In genomic region chr9:35731415-35732184, GRCh38 we compare ENCODE assay signal across 1 cellular context.
TF ChIP-seq lines count a peak whose summit lies in the region.

No MANE protein-coding gene starts in this region.

TF ChIP-seq in K562, 482 proteins besides CTCF, POLR2A, EP300 and RAD21 (continued from another document and continues in another):
- TF ChIP-seq ATF2 (CRISPR knock-in tag; IDR thresholded peaks at IDR 0.05) (no peak), TCF3 (CRISPR knock-in tag; IDR thresholded peaks at IDR 0.05) (peak; percentile 40), IRF2 (CRISPR knock-in tag; IDR thresholded peaks at IDR 0.05) (no peak), BACH1 (tag; IDR thresholded peaks at IDR 0.05) (no peak), PCBP1 (IDR thresholded peaks at IDR 0.05; ENCODE audit: low read depth, low read length, poor library complexity, severe bottlenecking) (no peak), THAP7 (CRISPR knock-in tag; IDR thresholded peaks at IDR 0.05) (no peak), NEUROD1 (IDR thresholded peaks at IDR 0.05; ENCODE audit: borderline replicate concordance, low read depth, low read length, partially characterized antibody) (no peak), RBM25 (IDR thresholded peaks at IDR 0.05; ENCODE audit: low read depth, low read length, severe bottlenecking) (no peak), PHB (CRISPR knock-in tag; IDR thresholded peaks at IDR 0.05) (no peak), KLF10 (CRISPR knock-in tag; IDR thresholded peaks at IDR 0.05) (no peak), GMEB1 (CRISPR knock-in tag; IDR thresholded peaks at IDR 0.05) (no peak), SIRT6 (IDR thresholded peaks at IDR 0.05; ENCODE audit: low read depth, low read length) (no peak), CC2D1A (IDR thresholded peaks at IDR 0.05) (no peak), NCOR1 (IDR thresholded peaks at IDR 0.05) (peak; percentile 75), ESRRA (IDR thresholded peaks at IDR 0.05; ENCODE audit: borderline replicate concordance, low read depth) (no peak), RFX7 (CRISPR knock-in tag; IDR thresholded peaks at IDR 0.05) (no peak), ELK3 (CRISPR knock-in tag; IDR thresholded peaks at IDR 0.05) (no peak), SIX5 (IDR thresholded peaks at IDR 0.05; ENCODE audit: borderline replicate concordance in 1 of 2, insufficient read depth in 1 of 2, low read depth in 1 of 2, low read length in 2 of 2) (no peak), TEAD4 (IDR thresholded peaks at IDR 0.05; ENCODE audit: low read length) (peak; percentile 37; the same call in 1 of the 2 replicates), TEAD4 (CRISPR knock-in tag; IDR thresholded peaks at IDR 0.05; ENCODE audit: borderline replicate concordance) (no peak), TSC22D4 (tag; IDR thresholded peaks at IDR 0.05) (no peak), HDAC2 (IDR thresholded peaks at IDR 0.05) (peak; percentile 19; the same call in 1 of the 2 replicates), ZNF586 (CRISPR knock-in tag; conservative IDR thresholded peaks at IDR 0.05) (no peak), C11orf30 (IDR thresholded peaks at IDR 0.05; ENCODE audit: low read depth) (no peak), GTF2F1 (IDR thresholded peaks at IDR 0.05; ENCODE audit: low read depth, low read length) (no peak), FIP1L1 (IDR thresholded peaks at IDR 0.05; ENCODE audit: low read depth, low read length, poor library complexity, severe bottlenecking) (no peak), RFX5 (IDR thresholded peaks at IDR 0.05; ENCODE audit: low read depth, low read length) (no peak), SREBF2 (CRISPR knock-in tag; IDR thresholded peaks at IDR 0.05) (no peak), ZNF263 (CRISPR knock-in tag; IDR thresholded peaks at IDR 0.05; ENCODE audit: borderline replicate concordance) (no peak), FUS (optimal IDR thresholded peaks at IDR 0.05; ENCODE audit: low read depth, low read length) (no peak), ZFP36 (IDR thresholded peaks at IDR 0.05; ENCODE audit: low read depth, low read length, partially characterized antibody) (no peak), CTBP1 (IDR thresholded peaks at IDR 0.05; ENCODE audit: borderline replicate concordance) (no peak), MXI1 (IDR thresholded peaks at IDR 0.05; ENCODE audit: low read depth, low read length) (no peak), IFI16 (CRISPR knock-in tag; IDR thresholded peaks at IDR 0.05) (no peak), ZNF24 (IDR thresholded peaks at IDR 0.05) (no peak), NFRKB (IDR thresholded peaks at IDR 0.05; ENCODE audit: low read depth) (peak; percentile 56; the same call in 1 of the 2 replicates), FOXA1 (IDR thresholded peaks at IDR 0.05; ENCODE audit: borderline replicate concordance) (no peak), PTRF (tag; IDR thresholded peaks at IDR 0.05) (no peak), POLR2G (IDR thresholded peaks at IDR 0.05; ENCODE audit: low read depth, low read length) (no peak), PPARD (CRISPR knock-in tag; IDR thresholded peaks at IDR 0.05) (no peak), ZNF785 (CRISPR knock-in tag; IDR thresholded peaks at IDR 0.05) (no peak), NR0B1 (IDR thresholded peaks at IDR 0.05; ENCODE audit: partially characterized antibody) (no peak), NFATC3 (IDR thresholded peaks at IDR 0.05) (no peak), ZNF175 (CRISPR knock-in tag; IDR thresholded peaks at IDR 0.05; ENCODE audit: low read depth) (no peak), RUNX1 (IDR thresholded peaks at IDR 0.05; ENCODE audit: low read depth) (no peak), ZNF764 (CRISPR knock-in tag; IDR thresholded peaks at IDR 0.05; ENCODE audit: low read depth) (no peak), ZNF274 (IDR thresholded peaks at IDR 0.05; ENCODE audit: borderline replicate concordance, low read depth, low read length) (no peak)
- TF ChIP-seq, protein P1, sequence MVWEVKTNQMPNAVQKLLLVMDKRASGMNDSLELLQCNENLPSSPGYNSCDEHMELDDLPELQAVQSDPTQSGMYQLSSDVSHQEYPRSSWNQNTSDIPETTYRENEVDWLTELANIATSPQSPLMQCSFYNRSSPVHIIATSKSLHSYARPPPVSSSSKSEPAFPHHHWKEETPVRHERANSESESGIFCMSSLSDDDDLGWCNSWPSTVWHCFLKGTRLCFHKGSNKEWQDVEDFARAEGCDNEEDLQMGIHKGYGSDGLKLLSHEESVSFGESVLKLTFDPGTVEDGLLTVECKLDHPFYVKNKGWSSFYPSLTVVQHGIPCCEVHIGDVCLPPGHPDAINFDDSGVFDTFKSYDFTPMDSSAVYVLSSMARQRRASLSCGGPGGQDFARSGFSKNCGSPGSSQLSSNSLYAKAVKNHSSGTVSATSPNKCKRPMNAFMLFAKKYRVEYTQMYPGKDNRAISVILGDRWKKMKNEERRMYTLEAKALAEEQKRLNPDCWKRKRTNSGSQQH (CRISPR knock-in tag; IDR thresholded peaks at IDR 0.05): no peak
- TF ChIP-seq, protein P2, sequence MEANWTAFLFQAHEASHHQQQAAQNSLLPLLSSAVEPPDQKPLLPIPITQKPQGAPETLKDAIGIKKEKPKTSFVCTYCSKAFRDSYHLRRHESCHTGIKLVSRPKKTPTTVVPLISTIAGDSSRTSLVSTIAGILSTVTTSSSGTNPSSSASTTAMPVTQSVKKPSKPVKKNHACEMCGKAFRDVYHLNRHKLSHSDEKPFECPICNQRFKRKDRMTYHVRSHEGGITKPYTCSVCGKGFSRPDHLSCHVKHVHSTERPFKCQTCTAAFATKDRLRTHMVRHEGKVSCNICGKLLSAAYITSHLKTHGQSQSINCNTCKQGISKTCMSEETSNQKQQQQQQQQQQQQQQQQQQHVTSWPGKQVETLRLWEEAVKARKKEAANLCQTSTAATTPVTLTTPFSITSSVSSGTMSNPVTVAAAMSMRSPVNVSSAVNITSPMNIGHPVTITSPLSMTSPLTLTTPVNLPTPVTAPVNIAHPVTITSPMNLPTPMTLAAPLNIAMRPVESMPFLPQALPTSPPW (CRISPR knock-in tag; IDR thresholded peaks at IDR 0.05): no peak
- TF ChIP-seq, protein P3, sequence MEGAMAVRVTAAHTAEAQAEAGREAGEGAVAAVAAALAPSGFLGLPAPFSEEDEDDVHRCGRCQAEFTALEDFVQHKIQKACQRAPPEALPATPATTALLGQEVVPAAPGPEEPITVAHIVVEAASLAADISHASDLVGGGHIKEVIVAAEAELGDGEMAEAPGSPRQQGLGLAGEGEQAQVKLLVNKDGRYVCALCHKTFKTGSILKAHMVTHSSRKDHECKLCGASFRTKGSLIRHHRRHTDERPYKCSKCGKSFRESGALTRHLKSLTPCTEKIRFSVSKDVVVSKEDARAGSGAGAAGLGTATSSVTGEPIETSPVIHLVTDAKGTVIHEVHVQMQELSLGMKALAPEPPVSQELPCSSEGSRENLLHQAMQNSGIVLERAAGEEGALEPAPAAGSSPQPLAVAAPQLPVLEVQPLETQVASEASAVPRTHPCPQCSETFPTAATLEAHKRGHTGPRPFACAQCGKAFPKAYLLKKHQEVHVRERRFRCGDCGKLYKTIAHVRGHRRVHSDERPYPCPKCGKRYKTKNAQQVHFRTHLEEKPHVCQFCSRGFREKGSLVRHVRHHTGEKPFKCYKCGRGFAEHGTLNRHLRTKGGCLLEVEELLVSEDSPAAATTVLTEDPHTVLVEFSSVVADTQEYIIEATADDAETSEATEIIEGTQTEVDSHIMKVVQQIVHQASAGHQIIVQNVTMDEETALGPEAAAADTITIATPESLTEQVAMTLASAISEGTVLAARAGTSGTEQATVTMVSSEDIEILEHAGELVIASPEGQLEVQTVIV (CRISPR knock-in tag; IDR thresholded peaks at IDR 0.05; ENCODE audit: borderline replicate concordance): no peak
- TF ChIP-seq, protein P4, sequence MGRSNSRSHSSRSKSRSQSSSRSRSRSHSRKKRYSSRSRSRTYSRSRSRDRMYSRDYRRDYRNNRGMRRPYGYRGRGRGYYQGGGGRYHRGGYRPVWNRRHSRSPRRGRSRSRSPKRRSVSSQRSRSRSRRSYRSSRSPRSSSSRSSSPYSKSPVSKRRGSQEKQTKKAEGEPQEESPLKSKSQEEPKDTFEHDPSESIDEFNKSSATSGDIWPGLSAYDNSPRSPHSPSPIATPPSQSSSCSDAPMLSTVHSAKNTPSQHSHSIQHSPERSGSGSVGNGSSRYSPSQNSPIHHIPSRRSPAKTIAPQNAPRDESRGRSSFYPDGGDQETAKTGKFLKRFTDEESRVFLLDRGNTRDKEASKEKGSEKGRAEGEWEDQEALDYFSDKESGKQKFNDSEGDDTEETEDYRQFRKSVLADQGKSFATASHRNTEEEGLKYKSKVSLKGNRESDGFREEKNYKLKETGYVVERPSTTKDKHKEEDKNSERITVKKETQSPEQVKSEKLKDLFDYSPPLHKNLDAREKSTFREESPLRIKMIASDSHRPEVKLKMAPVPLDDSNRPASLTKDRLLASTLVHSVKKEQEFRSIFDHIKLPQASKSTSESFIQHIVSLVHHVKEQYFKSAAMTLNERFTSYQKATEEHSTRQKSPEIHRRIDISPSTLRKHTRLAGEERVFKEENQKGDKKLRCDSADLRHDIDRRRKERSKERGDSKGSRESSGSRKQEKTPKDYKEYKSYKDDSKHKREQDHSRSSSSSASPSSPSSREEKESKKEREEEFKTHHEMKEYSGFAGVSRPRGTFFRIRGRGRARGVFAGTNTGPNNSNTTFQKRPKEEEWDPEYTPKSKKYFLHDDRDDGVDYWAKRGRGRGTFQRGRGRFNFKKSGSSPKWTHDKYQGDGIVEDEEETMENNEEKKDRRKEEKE (IDR thresholded peaks at IDR 0.05; ENCODE audit: borderline replicate concordance in 1 of 2, control insufficient read depth in 1 of 2, low read depth in 2 of 2, low read length in 1 of 2): no peak
- TF ChIP-seq, protein P5, sequence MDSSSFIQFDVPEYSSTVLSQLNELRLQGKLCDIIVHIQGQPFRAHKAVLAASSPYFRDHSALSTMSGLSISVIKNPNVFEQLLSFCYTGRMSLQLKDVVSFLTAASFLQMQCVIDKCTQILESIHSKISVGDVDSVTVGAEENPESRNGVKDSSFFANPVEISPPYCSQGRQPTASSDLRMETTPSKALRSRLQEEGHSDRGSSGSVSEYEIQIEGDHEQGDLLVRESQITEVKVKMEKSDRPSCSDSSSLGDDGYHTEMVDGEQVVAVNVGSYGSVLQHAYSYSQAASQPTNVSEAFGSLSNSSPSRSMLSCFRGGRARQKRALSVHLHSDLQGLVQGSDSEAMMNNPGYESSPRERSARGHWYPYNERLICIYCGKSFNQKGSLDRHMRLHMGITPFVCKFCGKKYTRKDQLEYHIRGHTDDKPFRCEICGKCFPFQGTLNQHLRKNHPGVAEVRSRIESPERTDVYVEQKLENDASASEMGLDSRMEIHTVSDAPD (CRISPR knock-in tag; IDR thresholded peaks at IDR 0.05): no peak
